Comparison of ENCODE assay signal across 1 cellular context in genomic region chr3:196314597-196314996, GRCh38.
TF ChIP-seq lines count a peak whose summit lies in the region.

No MANE protein-coding gene starts in this region.

TF ChIP-seq in K562, 482 proteins besides CTCF, POLR2A, EP300 and RAD21:
- TF ChIP-seq FOXJ3 (CRISPR knock-in tag; IDR thresholded peaks at IDR 0.05): no peak
- peak; percentile 25; the same call in 1 of the 2 replicates for TF ChIP-seq SMARCA5 (IDR thresholded peaks at IDR 0.05)
- TF ChIP-seq ZNF121 (CRISPR knock-in tag; conservative IDR thresholded peaks at IDR 0.05): peak; percentile 94
- TF ChIP-seq BCOR (IDR thresholded peaks at IDR 0.05): peak; percentile 50; the same call in 1 of the 2 replicates
- TF ChIP-seq POLR2B (IDR thresholded peaks at IDR 0.05; ENCODE audit: low read depth, partially characterized antibody): peak; percentile 32
